In the genomic region with DNA sequence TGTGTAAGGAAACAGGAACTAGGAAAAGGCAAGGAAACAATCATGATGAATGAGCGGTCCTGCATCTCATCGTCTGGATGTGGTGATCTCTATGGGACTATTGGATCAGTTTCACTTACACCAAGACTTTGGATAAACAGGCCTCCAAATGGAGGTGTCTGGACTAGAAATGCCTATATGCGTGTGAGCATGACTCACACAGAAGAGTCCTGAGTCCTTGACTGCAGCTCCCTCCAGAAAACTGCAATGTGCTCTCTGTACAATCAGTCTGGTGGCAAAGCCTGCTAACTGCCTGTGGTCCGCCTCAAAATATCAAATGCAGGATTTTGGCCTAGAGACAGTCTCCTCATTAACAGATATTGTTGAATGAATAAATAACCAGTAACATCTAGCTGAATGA, we compare ENCODE assay signal across 22 cellular contexts.
DNase-seq lines count a peak whose midpoint lies in the region; ATAC-seq and TF ChIP-seq lines count a peak whose summit lies in the region.
"Had no signal": no experiment of that assay in that cellular context is flagged by ENCODE, and none has a peak within 500 bp of the region (broad histone marks: within the 10 kb centered on the region; RNA-seq: fewer than 3 reads in every experiment).

No MANE protein-coding gene starts in this region.

- TF ChIP-seq CTCF in choroid plexus epithelial cell (conservative IDR thresholded peaks at IDR 0.05; ENCODE audit: low read depth, low read length) = no peak

- H3K36me3 ChIP-seq in mesodermal cell (ENCODE audit: control insufficient read depth, insufficient read depth, low read length) (no peaks in the 10 kb centered on the region), HAP-1 (replicated peaks) (no peaks in the 10 kb centered on the region)
- H3K36me3 ChIP-seq: thoracic aorta had no signal

- in situ Hi-C loops in KBM-7 (cut with MboI; ENCODE audit: low pct_unique_long_range_greater_than_20kb, low sequenced_read_pairs) = no loop called here
- in situ Hi-C loops in HAP-1 (cut with MboI; ENCODE audit: low sequenced_read_pairs) = no loop called here

- DNase-seq in Daoy (ENCODE audit: low read depth) (peak; percentile 19), RPMI7951 (ENCODE audit: low read depth) (peak; percentile 58), choroid plexus epithelial cell (ENCODE audit: low read depth) (peak; percentile 71), KBM-7 (no peak), NCI-H146 (lab: John Stamatoyannopoulos, UW) (no peak), HAP-1 (ENCODE audit: low spot score in 2 of 2) (no peak)
- DNase-seq: activated naive CD4-positive, alpha-beta T cell treated with anti-CD3 and anti-CD28 coated beads, Interleukin-2, amount 10 ng/mL, durations not matched to agents 7 days and 5 days; activated T-cell treated with anti-CD3 and anti-CD28 coated beads, Interleukin-2, amount 50 U/mL, for 4 hours; aorta; cortex of kidney; KG1; NCI-H1048; NCI-H2081; NCI-H446; NK-92 treated with Interleukin-12 subunit alpha and Interleukin-12 subunit beta, amount 100 ng/mL, for 24 hours; posterior cingulate gyrus; stimulated activated CD4-positive, alpha-beta T cell treated with anti-CD3 and anti-CD28 coated beads, Interleukin-2, amount 100 ng/mL, for 24 hours; stimulated activated naive CD4-positive, alpha-beta T cell; T-helper 9 cell had no signal

- H3K9me3 ChIP-seq in mesodermal cell (ENCODE audit: control insufficient read depth, low read length) = peaks cover 4% of the 10 kb centered on the region
- H3K9me3 ChIP-seq in HAP-1 = peaks cover 2% of the 10 kb centered on the region; the same call in 1 of the 2 replicates
- H3K9me3 ChIP-seq: thoracic aorta had no signal

- H3K4me1 ChIP-seq in mesodermal cell (ENCODE audit: control insufficient read depth, insufficient read depth, low read length, poor library complexity, severe bottlenecking) = no peaks in the 10 kb centered on the region
- no peaks in the 10 kb centered on the region for H3K4me1 ChIP-seq in HAP-1

- H3K4me3 ChIP-seq in choroid plexus epithelial cell (ENCODE audit: low read depth, low read length) = no peak overlapping the region
- H3K4me3 ChIP-seq in mesodermal cell (ENCODE audit: extremely low read depth, insufficient read depth, low read length, poor library complexity, severe bottlenecking) = no peak overlapping the region
- no peak overlapping the region for H3K4me3 ChIP-seq in HAP-1
- H3K4me3 ChIP-seq: thoracic aorta had no signal

- no peak for ATAC-seq in GM21576 (IDR thresholded peaks at IDR 0.05; ENCODE audit: unreplicated experiment)
- ATAC-seq: activated T-cell treated with anti-CD3 and anti-CD28 coated beads, Interleukin-2, amount 50 U/mL, for 4 hours had no signal

- WGBS in mesodermal cell (ENCODE audit: insufficient coverage in 2 of 2), 2 experiments = 81 to 92% methylated on average over 3 of the region's 4 CpGs

- no peaks in the 10 kb centered on the region for H3K27me3 ChIP-seq in HAP-1 (ENCODE audit: low read depth)

- H3K27ac ChIP-seq in mesodermal cell (ENCODE audit: low read depth, low read length, severe bottlenecking) = peak overlapping the region; percentile 31
- H3K27ac ChIP-seq: thoracic aorta had no signal

Comparison
In these comparisons a context has a peak if more than half of its experiments do, and no peak if none do; other contexts are left out.
1. DNase-seq: peak in Daoy (single experiment), RPMI7951 (single experiment) and choroid plexus epithelial cell (single experiment); none in KBM-7 (single experiment), NCI-H146 (single experiment) and HAP-1 (0 of 2).